27 cellular contexts compared by ENCODE assay signal in genomic region chr13:20749377-20749776, GRCh38.
"Had no signal": no experiment of that assay in that cellular context is flagged by ENCODE, and none has a peak within 500 bp of the region (broad histone marks: within the 10 kb centered on the region; RNA-seq: fewer than 3 reads in every experiment).

No MANE protein-coding gene starts in this region.

- H3K27ac ChIP-seq: colonic mucosa, coronary artery, epithelial cell of prostate, esophagus muscularis mucosa, esophagus squamous epithelium, foreskin keratinocyte, gastrocnemius medialis, gastroesophageal sphincter, heart left ventricle, heart right ventricle had no signal

- ATAC-seq: effector memory CD8-positive, alpha-beta T cell; esophagus mucosa; foreskin keratinocyte; gastrocnemius medialis; gastroesophageal sphincter; heart left ventricle; heart right ventricle had no signal

- H3K4me3 ChIP-seq: colonic mucosa, coronary artery, esophagus muscularis mucosa, esophagus squamous epithelium, gastrocnemius medialis, gastroesophageal sphincter, heart left ventricle, heart right ventricle had no signal

- H3K36me3 ChIP-seq: colonic mucosa, esophagus muscularis mucosa, esophagus squamous epithelium had no signal

- DNase-seq: colonic mucosa; cortex of kidney; dermis blood vessel endothelial cell; effector CD4-positive, alpha-beta T cell; effector CD8-positive, alpha-beta T cell; effector memory CD4-positive, alpha-beta T cell; effector memory CD8-positive, alpha-beta T cell; endodermal cell; erythroblast; esophagus squamous epithelium; foreskin fibroblast; foreskin keratinocyte; foreskin melanocyte; gastrocnemius medialis; glutamatergic neuron; head of caudate nucleus; heart left ventricle; heart right ventricle had no signal

- H3K27me3 ChIP-seq: colonic mucosa, esophagus muscularis mucosa, esophagus squamous epithelium, foreskin keratinocyte, gastrocnemius medialis, gastroesophageal sphincter, heart left ventricle, heart right ventricle had no signal

- FAIRE-seq: colon, endometrium, endothelial cell of umbilical vein, frontal cortex had no signal

- H3K4me1 ChIP-seq: colonic mucosa, esophagus muscularis mucosa, esophagus squamous epithelium, foreskin keratinocyte, gastrocnemius medialis, gastroesophageal sphincter, heart left ventricle, heart right ventricle had no signal
